Comparison of ENCODE assay signal across 2 cellular contexts in genomic region chr21:45289655-45290515, GRCh38.
TF ChIP-seq lines count a peak whose summit lies in the region.

No MANE protein-coding gene starts in this region.

TF ChIP-seq in HCT116, 20 proteins besides CTCF, POLR2A, EP300 and RAD21:
- TF ChIP-seq MAX (IDR thresholded peaks at IDR 0.05) (no peak), ZNF274 (IDR thresholded peaks at IDR 0.05; ENCODE audit: low read depth, low read length) (no peak), SP1 (IDR thresholded peaks at IDR 0.05; ENCODE audit: low read depth) (no peak), SRF (IDR thresholded peaks at IDR 0.05; ENCODE audit: low read depth) (no peak), CBX3 (IDR thresholded peaks at IDR 0.05; ENCODE audit: low read depth) (no peak), FOSL1 (IDR thresholded peaks at IDR 0.05; ENCODE audit: low read depth) (no peak), TCF7L2 (IDR thresholded peaks at IDR 0.05; ENCODE audit: borderline replicate concordance, extremely low read depth, insufficient read depth, insufficient read length) (no peak), JUND (IDR thresholded peaks at IDR 0.05) (no peak), SIN3A (IDR thresholded peaks at IDR 0.05; ENCODE audit: low read depth) (no peak)
- TF ChIP-seq, protein P1, sequence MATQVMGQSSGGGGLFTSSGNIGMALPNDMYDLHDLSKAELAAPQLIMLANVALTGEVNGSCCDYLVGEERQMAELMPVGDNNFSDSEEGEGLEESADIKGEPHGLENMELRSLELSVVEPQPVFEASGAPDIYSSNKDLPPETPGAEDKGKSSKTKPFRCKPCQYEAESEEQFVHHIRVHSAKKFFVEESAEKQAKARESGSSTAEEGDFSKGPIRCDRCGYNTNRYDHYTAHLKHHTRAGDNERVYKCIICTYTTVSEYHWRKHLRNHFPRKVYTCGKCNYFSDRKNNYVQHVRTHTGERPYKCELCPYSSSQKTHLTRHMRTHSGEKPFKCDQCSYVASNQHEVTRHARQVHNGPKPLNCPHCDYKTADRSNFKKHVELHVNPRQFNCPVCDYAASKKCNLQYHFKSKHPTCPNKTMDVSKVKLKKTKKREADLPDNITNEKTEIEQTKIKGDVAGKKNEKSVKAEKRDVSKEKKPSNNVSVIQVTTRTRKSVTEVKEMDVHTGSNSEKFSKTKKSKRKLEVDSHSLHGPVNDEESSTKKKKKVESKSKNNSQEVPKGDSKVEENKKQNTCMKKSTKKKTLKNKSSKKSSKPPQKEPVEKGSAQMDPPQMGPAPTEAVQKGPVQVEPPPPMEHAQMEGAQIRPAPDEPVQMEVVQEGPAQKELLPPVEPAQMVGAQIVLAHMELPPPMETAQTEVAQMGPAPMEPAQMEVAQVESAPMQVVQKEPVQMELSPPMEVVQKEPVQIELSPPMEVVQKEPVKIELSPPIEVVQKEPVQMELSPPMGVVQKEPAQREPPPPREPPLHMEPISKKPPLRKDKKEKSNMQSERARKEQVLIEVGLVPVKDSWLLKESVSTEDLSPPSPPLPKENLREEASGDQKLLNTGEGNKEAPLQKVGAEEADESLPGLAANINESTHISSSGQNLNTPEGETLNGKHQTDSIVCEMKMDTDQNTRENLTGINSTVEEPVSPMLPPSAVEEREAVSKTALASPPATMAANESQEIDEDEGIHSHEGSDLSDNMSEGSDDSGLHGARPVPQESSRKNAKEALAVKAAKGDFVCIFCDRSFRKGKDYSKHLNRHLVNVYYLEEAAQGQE (IDR thresholded peaks at IDR 0.05; ENCODE audit: low read depth): no peak
- TF ChIP-seq, protein P2, sequence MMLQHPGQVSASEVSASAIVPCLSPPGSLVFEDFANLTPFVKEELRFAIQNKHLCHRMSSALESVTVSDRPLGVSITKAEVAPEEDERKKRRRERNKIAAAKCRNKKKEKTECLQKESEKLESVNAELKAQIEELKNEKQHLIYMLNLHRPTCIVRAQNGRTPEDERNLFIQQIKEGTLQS (IDR thresholded peaks at IDR 0.05): no peak

TF ChIP-seq in HEK293T, 16 proteins besides CTCF, POLR2A, EP300 and RAD21 (continued from another document):
- TF ChIP-seq PKNOX1 (IDR thresholded peaks at IDR 0.05) (no peak), ELF4 (IDR thresholded peaks at IDR 0.05) (no peak), TARDBP (IDR thresholded peaks at IDR 0.05) (no peak), ARNT (IDR thresholded peaks at IDR 0.05) (no peak), BHLHE40 (IDR thresholded peaks at IDR 0.05; ENCODE audit: borderline replicate concordance) (no peak), CTBP1 (IDR thresholded peaks at IDR 0.05; ENCODE audit: borderline replicate concordance) (no peak), SP1 (IDR thresholded peaks at IDR 0.05) (no peak), ZNF384 (IDR thresholded peaks at IDR 0.05) (no peak), FOXA1 (IDR thresholded peaks at IDR 0.05) (no peak), FOXM1 (IDR thresholded peaks at IDR 0.05; ENCODE audit: borderline replicate concordance) (no peak), NFRKB (IDR thresholded peaks at IDR 0.05) (no peak), L3MBTL2 (conservative IDR thresholded peaks at IDR 0.05) (no peak), FOXK2 (IDR thresholded peaks at IDR 0.05) (no peak), LEF1 (IDR thresholded peaks at IDR 0.05; ENCODE audit: borderline replicate concordance) (no peak)
